ENCODE assay signal across 14 cellular contexts in genomic region chr10:75546004-75546403, GRCh38.
DNase-seq lines count a peak whose midpoint lies in the region; ATAC-seq and TF ChIP-seq lines count a peak whose summit lies in the region.
"Had no signal": no experiment of that assay in that cellular context is flagged by ENCODE, and none has a peak within 500 bp of the region (broad histone marks: within the 10 kb centered on the region; RNA-seq: fewer than 3 reads in every experiment).

No MANE protein-coding gene starts in this region.

- TF ChIP-seq POLR2A in body of pancreas (IDR thresholded peaks at IDR 0.05) (no peak), breast epithelium (IDR thresholded peaks at IDR 0.05) (no peak)

- ATAC-seq in body of pancreas (no peak), HG02798 (IDR thresholded peaks at IDR 0.05; ENCODE audit: poor library complexity, unreplicated experiment) (no peak)

- H3K36me3 ChIP-seq in MM.1S (replicated peaks; ENCODE audit: insufficient read depth, low read length) (no peaks in the 10 kb centered on the region), body of pancreas (replicated peaks in 1 of 2; ENCODE audit: insufficient read depth in 1 of 2, low read depth in 2 of 2) (no peaks in the 10 kb centered on the region), breast epithelium (no peaks in the 10 kb centered on the region)

- H3K27me3 ChIP-seq in MM.1S (replicated peaks; ENCODE audit: insufficient read depth, low read length) (no peaks in the 10 kb centered on the region), body of pancreas (no peaks in the 10 kb centered on the region), breast epithelium (no peaks in the 10 kb centered on the region)

- H3K4me2 ChIP-seq in MM.1S (ENCODE audit: low read depth, low read length), result no peak overlapping the region

- H3K9me3 ChIP-seq in MM.1S (replicated peaks; ENCODE audit: insufficient read depth, low read length), result no peaks in the 10 kb centered on the region
- H3K9me3 ChIP-seq in body of pancreas, result no peaks in the 10 kb centered on the region
- no peaks in the 10 kb centered on the region for H3K9me3 ChIP-seq in breast epithelium

- no peak overlapping the region for H2AFZ ChIP-seq in MM.1S (ENCODE audit: low read length)

- DNase-seq in G401 (ENCODE audit: low spot score), result peak; percentile 5
- DNase-seq in MM.1S, result peak; percentile 21
- peak in 3 of 4 donors; percentile 16 to 30 (median 18) for DNase-seq in body of pancreas
- DNase-seq in myocyte (ENCODE audit: low read depth), result peak; percentile 41
- DNase-seq in head of caudate nucleus, result no peak
- DNase-seq in breast epithelium (ENCODE audit: low spot score in 2 of 2), result no peak
- DNase-seq: HFFc6, Kasumi-1, NCI-H1105 treated with DMSO at 0.1 percent for 48 hours, NCI-H187, NCI-H69, Right ventricle myocardium superior had no signal

- no peaks in the 10 kb centered on the region for H3K79me2 ChIP-seq in MM.1S (ENCODE audit: low read length)

- in situ Hi-C loops in G401 (cut with HindIII; ENCODE audit: low sequenced_read_pairs), result no loop called here

- H4K20me1 ChIP-seq in MM.1S (ENCODE audit: insufficient read depth, low read length), result no peaks in the 10 kb centered on the region

- H3K9ac ChIP-seq in MM.1S (ENCODE audit: low read length), result no peak overlapping the region

- peaks cover 27% of the 10 kb centered on the region for H3K4me1 ChIP-seq in MM.1S (ENCODE audit: low read length)
- peaks cover 13% of the 10 kb centered on the region for H3K4me1 ChIP-seq in body of pancreas
- no peaks in the 10 kb centered on the region for H3K4me1 ChIP-seq in breast epithelium

- no peak for TF ChIP-seq CTCF in MM.1S (IDR thresholded peaks at IDR 0.05; ENCODE audit: low read length)
- TF ChIP-seq CTCF in body of pancreas (IDR thresholded peaks at IDR 0.05), result no peak
- TF ChIP-seq CTCF in breast epithelium (IDR thresholded peaks at IDR 0.05), result no peak

- peaks cover 7% of the 10 kb centered on the region for H3F3A ChIP-seq in MM.1S (ENCODE audit: insufficient read depth, low read length)

- H3K27ac ChIP-seq in MM.1S (ENCODE audit: low read length), result no peak overlapping the region
- H3K27ac ChIP-seq in body of pancreas, result no peak overlapping the region
- no peak overlapping the region for H3K27ac ChIP-seq in breast epithelium
- H3K27ac ChIP-seq: C4-2B had no signal

- H3K9me2 ChIP-seq in MM.1S (replicated peaks; ENCODE audit: insufficient read depth, low read length), result no peaks in the 10 kb centered on the region

- intact Hi-C loops in body of pancreas (cut with DNase I), result no loop called here
- intact Hi-C loops in head of caudate nucleus (cut with DNase I), result no loop called here
- intact Hi-C loops in breast epithelium (cut with DNase I; ENCODE audit: low total_unique reads), result no loop called here

- H3K4me3 ChIP-seq in MM.1S (ENCODE audit: low read length), result no peak overlapping the region
- H3K4me3 ChIP-seq in body of pancreas, result no peak overlapping the region
- no peak overlapping the region for H3K4me3 ChIP-seq in breast epithelium

Comparison
In these comparisons a context has a peak if more than half of its experiments do, and no peak if none do; other contexts are left out.
1. DNase-seq: peak in G401 (single experiment), MM.1S (single experiment), body of pancreas (3 of 4) and myocyte (single experiment); none in head of caudate nucleus (0 of 42) and breast epithelium (0 of 2).